In the genomic region with DNA sequence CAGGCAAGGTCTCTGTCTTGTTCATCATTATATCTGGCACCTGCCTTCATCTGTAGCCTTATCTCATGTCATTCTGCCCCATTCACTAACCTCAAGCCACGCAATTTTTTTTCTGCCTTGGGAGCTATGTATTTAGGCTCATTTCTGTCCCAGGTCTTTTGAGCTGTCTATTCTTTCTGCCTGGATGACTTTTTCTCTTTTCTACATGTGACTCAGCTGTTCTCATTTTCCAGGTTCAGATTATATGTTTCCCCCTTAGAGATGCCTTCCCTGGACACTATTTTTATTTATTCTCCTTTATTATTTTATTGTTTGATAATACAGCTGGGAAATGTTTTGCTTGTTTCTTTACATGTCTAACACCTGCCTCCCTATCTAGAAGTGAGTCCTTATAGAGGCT, we compare ENCODE assay signal across 28 cellular contexts.
"Had no signal": no experiment of that assay in that cellular context is flagged by ENCODE, and none has a peak within 500 bp of the region (broad histone marks: within the 10 kb centered on the region; RNA-seq: fewer than 3 reads in every experiment).

No MANE protein-coding gene starts in this region.

- H3K9me3 ChIP-seq: colonic mucosa, esophagus squamous epithelium, gastrocnemius medialis had no signal

- FAIRE-seq: colon, endometrium, endothelial cell of umbilical vein, frontal cortex had no signal

- ATAC-seq: effector memory CD8-positive, alpha-beta T cell; esophagus mucosa; foreskin keratinocyte; gastrocnemius medialis; gastroesophageal sphincter; heart left ventricle; heart right ventricle had no signal

- H3K27me3 ChIP-seq: colonic mucosa, esophagus squamous epithelium, heart left ventricle had no signal

- H3K27ac ChIP-seq: colonic mucosa, coronary artery, dorsolateral prefrontal cortex, epithelial cell of prostate, esophagus muscularis mucosa, esophagus squamous epithelium, foreskin keratinocyte, gastrocnemius medialis, gastroesophageal sphincter, heart left ventricle, heart right ventricle had no signal

- H3K4me1 ChIP-seq: colonic mucosa, esophagus muscularis mucosa, esophagus squamous epithelium, foreskin keratinocyte, gastrocnemius medialis, gastroesophageal sphincter, heart right ventricle had no signal

- H3K36me3 ChIP-seq: colonic mucosa, esophagus muscularis mucosa, esophagus squamous epithelium, gastrocnemius medialis, gastroesophageal sphincter, heart left ventricle, heart right ventricle had no signal

- DNase-seq: colonic mucosa; cortex of kidney; dermis blood vessel endothelial cell; dorsolateral prefrontal cortex; effector CD4-positive, alpha-beta T cell; effector CD8-positive, alpha-beta T cell; effector memory CD4-positive, alpha-beta T cell; effector memory CD8-positive, alpha-beta T cell; endodermal cell; erythroblast; esophagus squamous epithelium; foreskin fibroblast; foreskin keratinocyte; foreskin melanocyte; gastrocnemius medialis; glutamatergic neuron; head of caudate nucleus; heart left ventricle; heart right ventricle had no signal

- H3K4me3 ChIP-seq: colonic mucosa, coronary artery, dorsolateral prefrontal cortex, esophagus muscularis mucosa, esophagus squamous epithelium, gastrocnemius medialis, gastroesophageal sphincter, heart left ventricle, heart right ventricle had no signal
